ENCODE assay signal across 13 cellular contexts in genomic region chrX:10617186-10617963, GRCh38. TPM values are rescaled to one million over a fixed set of nuclear protein-coding genes. Genes with fewer than 3 reads are reported as not detected.
A peak's percentile ranks its signal among the peaks of the same experiment; 100 is the strongest.
DNase-seq lines count a peak whose midpoint lies in the region; ATAC-seq and TF ChIP-seq lines count a peak whose summit lies in the region.
"Had no signal": no experiment of that assay in that cellular context is flagged by ENCODE, and none has a peak within 500 bp of the region (broad histone marks: within the 10 kb centered on the region; RNA-seq: fewer than 3 reads in every experiment).

No MANE protein-coding gene starts in this region.

- no peaks in the 10 kb centered on the region for H3K9me3 Mint-ChIP-seq in activated T-cell treated with anti-CD3 and anti-CD28 coated beads, Interleukin-2, amount 50 U/mL, for 72 hours
- H3K9me3 Mint-ChIP-seq: activated CD4-positive, alpha-beta T cell treated with anti-CD3 and anti-CD28 coated beads, Interleukin-2, amount 10 ng/mL, durations not matched to agents 7 days and 5 days; activated naive CD8-positive, alpha-beta T cell treated with anti-CD3 and anti-CD28 coated beads, Interleukin-2, amount 10 ng/mL, durations not matched to agents 7 days and 5 days; natural killer cell treated with Interleukin-12 subunit alpha and Interleukin-12 subunit beta and Interleukin-15 and Interleukin-18, amount 100 ng/mL, for 72 hours had no signal

- intact Hi-C loops in PC-3 (cut with micrococcal nuclease) (loop anchor here (5.0 to 10.0 kb wide), 3 partner anchors 165 to 293 kb away; no protein-coding TSS in a partner anchor), prostate gland (cut with DNase I) (loop anchor here (10.0 kb wide), 2 partner anchors 423 to 487 kb away; no protein-coding TSS in a partner anchor)

- no peak for TF ChIP-seq POLR2A in prostate gland (IDR thresholded peaks at IDR 0.05)

- H3K9me2 ChIP-seq in PC-3 (replicated peaks; ENCODE audit: low read length), result no peaks in the 10 kb centered on the region

- CTCF ChIA-PET in PC-3 (lab: Charles Lee), result interaction anchor here (0.6 to 1.9 kb wide), 3 partner anchors 17 to 483 kb away, joined by 4 to 6 read pairs (median 4); no protein-coding TSS in a partner anchor

- H3K79me2 ChIP-seq in PC-3 (ENCODE audit: low read length), result peaks cover 71% of the 10 kb centered on the region

- peaks cover 0 to 3% of the 10 kb centered on the region in 2 donors for H3K36me3 Mint-ChIP-seq in activated T-cell treated with anti-CD3 and anti-CD28 coated beads, Interleukin-2, amount 50 U/mL, for 72 hours (ENCODE audit: insufficient read depth in 2 of 2)
- H3K36me3 Mint-ChIP-seq: activated naive CD8-positive, alpha-beta T cell treated with anti-CD3 and anti-CD28 coated beads, Interleukin-2, amount 10 ng/mL, durations not matched to agents 7 days and 5 days had no signal

- no peak overlapping the region for H3K27ac Mint-ChIP-seq in activated T-cell treated with anti-CD3 and anti-CD28 coated beads, Interleukin-2, amount 50 U/mL, for 72 hours
- H3K27ac Mint-ChIP-seq: activated CD4-positive, alpha-beta T cell treated with anti-CD3 and anti-CD28 coated beads, Interleukin-2, amount 10 ng/mL, durations not matched to agents 7 days and 5 days; activated naive CD8-positive, alpha-beta T cell treated with anti-CD3 and anti-CD28 coated beads, Interleukin-2, amount 10 ng/mL, durations not matched to agents 7 days and 5 days; natural killer cell treated with Interleukin-12 subunit alpha and Interleukin-12 subunit beta and Interleukin-15 and Interleukin-18, amount 100 ng/mL, for 72 hours had no signal

- BruUV-seq in PC-3 (replicated peaks; lab: Mats Ljungman, UMichigan), result no TSS peak

- ATAC-seq in PC-3 (peak; percentile 2), esophagus mucosa (peak; percentile 34)
- ATAC-seq in activated T-cell treated with anti-CD3 and anti-CD28 coated beads, Interleukin-2, amount 50 U/mL, for 72 hours (replicated peaks in 1 of 2), result no peak
- ATAC-seq in stimulated activated naive CD8-positive, alpha-beta T cell treated with anti-CD3 and anti-CD28 coated beads, Interleukin-15, Interleukin-2, amounts not matched to agents 100 U/mL and 50 U/mL, for 24 hours, result no peak
- ATAC-seq: natural killer cell treated with Interleukin-12 subunit alpha and Interleukin-12 subunit beta and Interleukin-15 and Interleukin-18, amount 100 ng/mL, for 72 hours had no signal

- H3K27me3 ChIP-seq in PC-3 (ENCODE audit: low read length), result no peaks in the 10 kb centered on the region
- H3K27me3 ChIP-seq in neuron (ENCODE audit: insufficient read depth, low read length), result no peaks in the 10 kb centered on the region
- no peaks in the 10 kb centered on the region for H3K27me3 ChIP-seq in prostate gland (replicated peaks; ENCODE audit: insufficient read depth)
- H3K27me3 ChIP-seq: SJSA1 had no signal

- H3K4me3 ChIP-seq in PC-3 (ENCODE audit: low read length), result peak overlapping the region; percentile 86
- H3K4me3 ChIP-seq in neuron (ENCODE audit: low read length), result peak overlapping the region; percentile 75
- H3K4me3 ChIP-seq in prostate gland, result no peak overlapping the region

- no peaks in the 10 kb centered on the region for H3K9me3 ChIP-seq in ES-I3 (ENCODE audit: control insufficient read depth, insufficient read depth, low read length)
- no peaks in the 10 kb centered on the region for H3K9me3 ChIP-seq in PC-3 (ENCODE audit: low read length)
- no peaks in the 10 kb centered on the region for H3K9me3 ChIP-seq in neuron (ENCODE audit: low read length)
- no peaks in the 10 kb centered on the region for H3K9me3 ChIP-seq in prostate gland
- H3K9me3 ChIP-seq: SJSA1 had no signal

- H3K9ac ChIP-seq in ES-I3 (ENCODE audit: low read depth, low read length), result peak overlapping the region; percentile 84
- peak overlapping the region; percentile 56 for H3K9ac ChIP-seq in PC-3 (ENCODE audit: low read length)

- POLR2A ChIA-PET in PC-3 (lab: Charles Lee; ENCODE audit: unreplicated experiment), result no interaction called here

- H3F3A ChIP-seq in PC-3 (ENCODE audit: low read length, unreplicated experiment), result peaks cover 13% of the 10 kb centered on the region

- H3K4me2 ChIP-seq in PC-3 (ENCODE audit: low read length), result peak overlapping the region; percentile 92

- H3K36me3 ChIP-seq in ES-I3 (ENCODE audit: insufficient read depth, low read length) (no peaks in the 10 kb centered on the region), PC-3 (ENCODE audit: low read depth, low read length) (no peaks in the 10 kb centered on the region), neuron (ENCODE audit: insufficient read depth, low read length) (no peaks in the 10 kb centered on the region), prostate gland (no peaks in the 10 kb centered on the region)
- H3K36me3 ChIP-seq: SJSA1 had no signal

- TF ChIP-seq CTCF in PC-3 (conservative IDR thresholded peaks at IDR 0.05; ENCODE audit: low read depth, low read length) (no peak), prostate gland (IDR thresholded peaks at IDR 0.05) (no peak)

- H3K4me1 Mint-ChIP-seq in activated T-cell treated with anti-CD3 and anti-CD28 coated beads, Interleukin-2, amount 50 U/mL, for 72 hours (ENCODE audit: low read depth), result peaks cover 14% of the 10 kb centered on the region

- DNase-seq in PC-3 (peak; percentile 28), prostate gland (ENCODE audit: low spot score) (no peak), islet precursor cell (no peak)
- DNase-seq in activated T-cell treated with anti-CD3 and anti-CD28 coated beads, Interleukin-2, amount 50 U/mL, for 72 hours, result no peak
- DNase-seq in stimulated activated naive CD8-positive, alpha-beta T cell treated with anti-CD3 and anti-CD28 coated beads, Interleukin-15, Interleukin-2, amounts not matched to agents 100 U/mL and 50 U/mL, for 24 hours, result no peak
- DNase-seq: activated CD4-positive, alpha-beta T cell treated with anti-CD3 and anti-CD28 coated beads, Interleukin-2, amount 10 ng/mL, durations not matched to agents 7 days and 5 days; activated naive CD8-positive, alpha-beta T cell treated with anti-CD3 and anti-CD28 coated beads, Interleukin-2, amount 10 ng/mL, durations not matched to agents 7 days and 5 days; stimulated activated CD4-positive, alpha-beta T cell treated with anti-CD3 and anti-CD28 coated beads, Interleukin-4, amount 100 ng/mL, for 4 hours had no signal

- H3K27ac ChIP-seq in PC-3 (ENCODE audit: low read length) (peak overlapping the region; percentile 92), prostate gland (no peak overlapping the region)
- H3K27ac ChIP-seq: SJSA1 had no signal

- H4K20me1 ChIP-seq in PC-3 (ENCODE audit: low read length), result no peaks in the 10 kb centered on the region

- H3K4me1 ChIP-seq in ES-I3 (ENCODE audit: insufficient read depth, low read length) (peaks cover 50% of the 10 kb centered on the region), PC-3 (ENCODE audit: insufficient read depth, low read length) (peaks cover 52% of the 10 kb centered on the region), neuron (ENCODE audit: insufficient read depth, low read length) (peaks cover 35% of the 10 kb centered on the region), prostate gland (replicated peaks) (no peaks in the 10 kb centered on the region)

- 29% methylated on average over 10 of the region's 10 CpGs for WGBS in prostate gland

- H2AFZ ChIP-seq in PC-3 (ENCODE audit: low read length) (no peak overlapping the region), neuron (ENCODE audit: low read depth, low read length) (no peak overlapping the region)

- H3K27me3 Mint-ChIP-seq in activated T-cell treated with anti-CD3 and anti-CD28 coated beads, Interleukin-2, amount 50 U/mL, for 72 hours (ENCODE audit: low read depth), result peaks cover 56% of the 10 kb centered on the region

- no peak overlapping the region for H3K4me3 Mint-ChIP-seq in activated T-cell treated with anti-CD3 and anti-CD28 coated beads, Interleukin-2, amount 50 U/mL, for 72 hours
- H3K4me3 Mint-ChIP-seq: activated CD4-positive, alpha-beta T cell treated with anti-CD3 and anti-CD28 coated beads, Interleukin-2, amount 10 ng/mL, durations not matched to agents 7 days and 5 days; activated naive CD8-positive, alpha-beta T cell treated with anti-CD3 and anti-CD28 coated beads, Interleukin-2, amount 10 ng/mL, durations not matched to agents 7 days and 5 days; natural killer cell treated with Interleukin-12 subunit alpha and Interleukin-12 subunit beta and Interleukin-15 and Interleukin-18, amount 100 ng/mL, for 72 hours had no signal

RNA-seq across cellular contexts. Expression of gene MID1, which starts 3.0 kb away (rescaled TPM):
- 21.9 and 24.6 TPM in 2 replicates for total RNA-seq in PC-3 (2014; rRNA removed)
- total RNA-seq in esophagus mucosa, result 18.3 TPM
- 10 to 100 TPM; 14.6 to 26.1 TPM for total RNA-seq in prostate gland
- total RNA-seq in activated T-cell treated with anti-CD3 and anti-CD28 coated beads, Interleukin-2, amount 50 U/mL, for 72 hours, result 1 to 10 TPM in 1 of 2 donors, under 1 TPM in 1; 0.60 to 1.1 TPM

Comparison
In these comparisons a context has a peak if more than half of its experiments do, and no peak if none do; other contexts are left out.
1. ATAC-seq: peak in PC-3 (single experiment) and esophagus mucosa (single experiment); none in activated T-cell treated with anti-CD3 and anti-CD28 coated beads, Interleukin-2, amount 50 U/mL, for 72 hours (0 of 2) and stimulated activated naive CD8-positive, alpha-beta T cell treated with anti-CD3 and anti-CD28 coated beads, Interleukin-15, Interleukin-2, amounts not matched to agents 100 U/mL and 50 U/mL, for 24 hours (single experiment).
2. H3K4me3 ChIP-seq: peak in PC-3 (single experiment) and neuron (single experiment); none in prostate gland (0 of 2).